ENCODE assay signal across 14 cellular contexts in the genomic region with DNA sequence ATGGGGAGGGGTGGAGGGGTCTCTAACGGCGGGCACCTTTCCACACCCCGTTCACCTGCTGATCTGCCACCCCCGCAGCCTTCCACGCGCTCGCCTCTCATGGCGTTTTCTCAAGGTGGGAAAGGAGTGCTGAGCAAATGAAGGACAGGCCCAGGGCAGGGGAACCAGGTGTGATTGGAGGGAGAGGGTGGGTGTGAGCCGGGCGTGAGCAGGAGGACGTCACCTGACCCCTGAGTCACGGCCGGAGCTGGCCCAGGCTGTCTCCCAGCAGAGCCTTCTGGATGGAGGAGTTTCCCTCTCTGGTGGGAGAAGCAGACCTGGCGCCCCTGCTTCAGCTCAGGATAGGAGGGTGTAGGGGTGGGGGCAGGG. TPM values are rescaled to one million over a fixed set of nuclear protein-coding genes. Genes with fewer than 3 reads are reported as not detected.
DNase-seq lines count a peak whose midpoint lies in the region; ATAC-seq and TF ChIP-seq lines count a peak whose summit lies in the region.
"Had no signal": no experiment of that assay in that cellular context is flagged by ENCODE, and none has a peak within 500 bp of the region (broad histone marks: within the 10 kb centered on the region; RNA-seq: fewer than 3 reads in every experiment).

No MANE protein-coding gene starts in this region.

- no peak for ATAC-seq in GM18502 (IDR thresholded peaks at IDR 0.05; ENCODE audit: poor library complexity, unreplicated experiment)

- H3K4me1 ChIP-seq in hepatocyte (ENCODE audit: insufficient read depth) (peaks cover 34% of the 10 kb centered on the region), mucosa of stomach (ENCODE audit: control insufficient read depth, insufficient read depth, low read length) (peaks cover 23% of the 10 kb centered on the region)

- H3K9me3 ChIP-seq in hepatocyte (ENCODE audit: low read depth) (no peaks in the 10 kb centered on the region), mucosa of stomach (ENCODE audit: control insufficient read depth, low read length) (no peaks in the 10 kb centered on the region)
- H3K9me3 ChIP-seq: vagina had no signal

- TF ChIP-seq RAD21 in Ishikawa (IDR thresholded peaks at IDR 0.05; ENCODE audit: low read depth): no peak

- no peak overlapping the region for H2AFZ ChIP-seq in hepatocyte

- peak overlapping the region; percentile 91 for H3K27ac ChIP-seq in hepatocyte
- H3K27ac ChIP-seq: vagina had no signal

- no peak for TF ChIP-seq CTCF in hepatocyte (IDR thresholded peaks at IDR 0.05; ENCODE audit: poor library complexity)

- peak; percentile 75 for DNase-seq in Caki2 (ENCODE audit: low read depth)
- peak; percentile 90 for DNase-seq in hepatocyte (ENCODE audit: low spot score)
- DNase-seq in activated effector memory CD4-positive, alpha-beta T cell treated with Interleukin-2 at 50 U/mL for 16 hours: no peak
- DNase-seq in NCI-H2196 (lab: John Stamatoyannopoulos, UW; ENCODE audit: unreplicated experiment): no peak
- DNase-seq in NCI-H2107 treated with DMSO at 0.1 percent for 48 hours (lab: John Stamatoyannopoulos, UW; ENCODE audit: unreplicated experiment): no peak
- DNase-seq: activated CD4-positive, alpha-beta T cell treated with anti-CD3 and anti-CD28 coated beads, Interleukin-2, amount 50 U/mL, for 48 hours; dermis blood vessel endothelial cell; NCI-H1930; NCI-H82; stimulated activated naive CD4-positive, alpha-beta T cell had no signal

- H3K4me3 ChIP-seq in hepatocyte (no peak overlapping the region), mucosa of stomach (ENCODE audit: low read length) (no peak overlapping the region)
- H3K4me3 ChIP-seq: vagina had no signal

- peak overlapping the region; percentile 52 for H3K4me2 ChIP-seq in hepatocyte

- H4K20me1 ChIP-seq in hepatocyte (ENCODE audit: insufficient read depth, poor library complexity, severe bottlenecking): no peaks in the 10 kb centered on the region

- TF ChIP-seq EP300 in Ishikawa (IDR thresholded peaks at IDR 0.05; ENCODE audit: borderline replicate concordance): no peak

- H3K9me2 ChIP-seq in hepatocyte (replicated peaks; ENCODE audit: insufficient read depth): no peaks in the 10 kb centered on the region

- peak overlapping the region; percentile 41 for H3K9ac ChIP-seq in mucosa of stomach (ENCODE audit: low read length)

- 51% methylated on average over 13 of the region's 14 CpGs for WGBS in hepatocyte (ENCODE audit: low lambda C conversion rate, missing lambda C conversion rate)

- H3K36me3 ChIP-seq in hepatocyte (replicated peaks; ENCODE audit: insufficient read depth, low read depth) (no peaks in the 10 kb centered on the region), mucosa of stomach (ENCODE audit: control insufficient read depth, insufficient read depth, low read length) (no peaks in the 10 kb centered on the region)
- H3K36me3 ChIP-seq: vagina had no signal

- H3K27me3 ChIP-seq in hepatocyte (no peaks in the 10 kb centered on the region), mucosa of stomach (ENCODE audit: control insufficient read depth, insufficient read depth, low read length) (peaks cover 4% of the 10 kb centered on the region)
- H3K27me3 ChIP-seq: vagina had no signal

- no peaks in the 10 kb centered on the region for H3K79me2 ChIP-seq in hepatocyte

- in situ Hi-C loops in Caki2 (cut with HindIII; ENCODE audit: low pct_unique_long_range_greater_than_20kb, low sequenced_read_pairs): no loop called here

TF ChIP-seq in Ishikawa, 13 proteins besides CTCF, POLR2A, EP300 and RAD21:
- TF ChIP-seq USF1 (IDR thresholded peaks at IDR 0.05): peak; percentile 87
- TF ChIP-seq TCF12 (IDR thresholded peaks at IDR 0.05; ENCODE audit: low read depth): no peak
- TF ChIP-seq CREB1 (IDR thresholded peaks at IDR 0.05; ENCODE audit: low read depth): no peak
- TF ChIP-seq, protein P1, sequence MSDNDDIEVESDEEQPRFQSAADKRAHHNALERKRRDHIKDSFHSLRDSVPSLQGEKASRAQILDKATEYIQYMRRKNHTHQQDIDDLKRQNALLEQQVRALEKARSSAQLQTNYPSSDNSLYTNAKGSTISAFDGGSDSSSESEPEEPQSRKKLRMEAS (IDR thresholded peaks at IDR 0.05): peak; percentile 81
- peak; percentile 71 for TF ChIP-seq EGR1 (IDR thresholded peaks at IDR 0.05)
TF ChIP-seq in Ishikawa: peak in this region for 3.

RNA-seq across cellular contexts. Expression of gene ARHGAP8, which starts 14.0 kb away (rescaled TPM):
- 3.0 and 7.7 TPM in 2 replicates for total RNA-seq in Caki2 (2014; rRNA removed; shearing (Covaris generic); ENCODE audit: low replicate concordance)
- total RNA-seq in hepatocyte: 24.0 and 25.2 TPM in 2 replicates
- 50.4 and 62.8 TPM in 2 replicates for polyA plus RNA-seq in hepatocyte
- total RNA-seq: dermis blood vessel endothelial cell had no signal

RNA-seq across cellular contexts. Expression of gene PRR5, which starts 36.3 kb away (rescaled TPM):
- total RNA-seq in Caki2 (2014; rRNA removed; shearing (Covaris generic); ENCODE audit: low replicate concordance): 51.9 and 65.0 TPM in 2 replicates
- total RNA-seq in hepatocyte: 44.2 and 65.1 TPM in 2 replicates
- 84.9 and 91.2 TPM in 2 replicates for polyA plus RNA-seq in hepatocyte

Comparison
In these comparisons a context has a peak if more than half of its experiments do, and no peak if none do; other contexts are left out.
1. DNase-seq: peak in Caki2 (single experiment) and hepatocyte (single experiment); none in activated effector memory CD4-positive, alpha-beta T cell treated with Interleukin-2 at 50 U/mL for 16 hours (single experiment), NCI-H2196 (single experiment) and NCI-H2107 treated with DMSO at 0.1 percent for 48 hours (single experiment).